In genomic region chr2:85524567-85524923, GRCh38 we compare ENCODE assay signal across 9 cellular contexts. TPM values are rescaled to one million over a fixed set of nuclear protein-coding genes. Genes with fewer than 3 reads are reported as not detected.
A peak's percentile ranks its signal among the peaks of the same experiment; 100 is the strongest.
DNase-seq lines count a peak whose midpoint lies in the region; FAIRE-seq and TF ChIP-seq lines count a peak whose summit lies in the region.
"Had no signal": no experiment of that assay in that cellular context is flagged by ENCODE, and none has a peak within 500 bp of the region (broad histone marks: within the 10 kb centered on the region; RNA-seq: fewer than 3 reads in every experiment).

No MANE protein-coding gene starts in this region.

- no peak overlapping the region for H3K27ac ChIP-seq in astrocyte (ENCODE audit: low read depth, low read length)

- peaks cover 14% of the 10 kb centered on the region for H3K27me3 Mint-ChIP-seq in astrocyte (ENCODE audit: low read depth, unreplicated experiment)
- H3K27me3 Mint-ChIP-seq in mesothelial cell of epicardium (ENCODE audit: low read depth) = peaks cover 6% of the 10 kb centered on the region
- no peaks in the 10 kb centered on the region for H3K27me3 Mint-ChIP-seq in type B pancreatic cell

- H3K4me2 ChIP-seq in astrocyte (ENCODE audit: low read length) = no peak overlapping the region

- H3K9ac ChIP-seq in astrocyte (ENCODE audit: low read length) = no peak overlapping the region

- DNase-seq in NB4 (ENCODE audit: low read depth) (peak; percentile 83), astrocyte (ENCODE audit: low read depth) (no peak), mesothelial cell of epicardium (ENCODE audit: low spot score in 2 of 2, unreplicated experiment in 2 of 2) (peak in 1 of 2 experiments; percentile 44), type B pancreatic cell (ENCODE audit: extremely low spot score, unreplicated experiment) (no peak), hepatic stellate cell (ENCODE audit: low spot score) (no peak), germinal center (ENCODE audit: low spot score) (no peak)
- DNase-seq in activated CD8-positive, alpha-beta memory T cell treated with anti-CD3 and anti-CD28 coated beads, Interleukin-2, amount 50 U/mL, for 48 hours = no peak
- DNase-seq: kidney, NCI-H187 treated with DMSO at 0.1 percent for 48 hours had no signal

- H3K36me3 Mint-ChIP-seq in astrocyte (ENCODE audit: low read depth, unreplicated experiment) = no peaks in the 10 kb centered on the region
- H3K36me3 Mint-ChIP-seq in mesothelial cell of epicardium = no peaks in the 10 kb centered on the region
- no peaks in the 10 kb centered on the region for H3K36me3 Mint-ChIP-seq in type B pancreatic cell

- H3K27me3 ChIP-seq in astrocyte (ENCODE audit: insufficient read depth, low read length) = peaks cover 3% of the 10 kb centered on the region

- H3K79me2 ChIP-seq in astrocyte (ENCODE audit: insufficient read depth, low read length) = no peaks in the 10 kb centered on the region

- H3K4me3 ChIP-seq in NB4 (ENCODE audit: low read depth, low read length) = peak overlapping the region; percentile 4
- no peak overlapping the region for H3K4me3 ChIP-seq in astrocyte (ENCODE audit: insufficient read depth, low read depth, low read length)

- H3K27ac Mint-ChIP-seq in astrocyte (ENCODE audit: unreplicated experiment) (peak overlapping the region; percentile 20), mesothelial cell of epicardium (peak overlapping the region; percentile 88), type B pancreatic cell (peak overlapping the region; percentile 73)

- no peaks in the 10 kb centered on the region for H3K36me3 ChIP-seq in astrocyte (ENCODE audit: insufficient read depth, low read length)

- H3K4me1 ChIP-seq in astrocyte (ENCODE audit: insufficient read depth, low read length) = no peaks in the 10 kb centered on the region

- FAIRE-seq in astrocyte (lab: Jason Lieb, UNC) = no peak
- FAIRE-seq: kidney had no signal

- TF ChIP-seq CTCF in NB4 (IDR thresholded peaks at IDR 0.05; ENCODE audit: low read depth, low read length) = no peak
- TF ChIP-seq CTCF in astrocyte (IDR thresholded peaks at IDR 0.05; ENCODE audit: insufficient read depth, low read depth, low read length) = no peak
- no peak for TF ChIP-seq CTCF in mesothelial cell of epicardium (IDR thresholded peaks at IDR 0.05; ENCODE audit: unreplicated experiment)
- no peak for TF ChIP-seq CTCF in type B pancreatic cell (conservative IDR thresholded peaks at IDR 0.05)

- no peaks in the 10 kb centered on the region for H3K4me1 Mint-ChIP-seq in astrocyte (ENCODE audit: low read depth, unreplicated experiment)
- peaks cover 33% of the 10 kb centered on the region for H3K4me1 Mint-ChIP-seq in mesothelial cell of epicardium
- peaks cover 36% of the 10 kb centered on the region for H3K4me1 Mint-ChIP-seq in type B pancreatic cell (ENCODE audit: unreplicated experiment)

- H3K9me3 Mint-ChIP-seq in astrocyte (ENCODE audit: unreplicated experiment) = no peaks in the 10 kb centered on the region
- no peaks in the 10 kb centered on the region for H3K9me3 Mint-ChIP-seq in mesothelial cell of epicardium
- no peaks in the 10 kb centered on the region for H3K9me3 Mint-ChIP-seq in type B pancreatic cell

- H3K4me3 Mint-ChIP-seq in astrocyte (ENCODE audit: unreplicated experiment) = no peak overlapping the region
- H3K4me3 Mint-ChIP-seq in mesothelial cell of epicardium = no peak overlapping the region
- peak overlapping the region; percentile 22 for H3K4me3 Mint-ChIP-seq in type B pancreatic cell

- TF ChIP-seq POLR2A in NB4 (IDR thresholded peaks at IDR 0.05; ENCODE audit: extremely low read depth, insufficient read length) = peak; percentile 11

- H4K20me1 ChIP-seq in astrocyte (ENCODE audit: insufficient read depth, low read length) = no peaks in the 10 kb centered on the region

- H2AFZ ChIP-seq in astrocyte (ENCODE audit: low read depth, low read length) = peak overlapping the region; percentile 9

- no peaks in the 10 kb centered on the region for H3K9me3 ChIP-seq in astrocyte (ENCODE audit: insufficient read depth, low read depth, low read length)

RNA-seq across cellular contexts. Expression of gene MAT2A, which starts 14.4 kb away (rescaled TPM):
- 175 and 180 TPM in 2 replicates for total RNA-seq in astrocyte
- total RNA-seq in mesothelial cell of epicardium = 263 to 274 TPM (median 271 TPM) in 3 replicates
- total RNA-seq in type B pancreatic cell (ENCODE audit: low replicate concordance) = 209 and 403 TPM in 2 replicates

RNA-seq across cellular contexts. Expression of gene GGCX, which starts 36.7 kb away (rescaled TPM):
- 79.0 and 94.6 TPM in 2 replicates for total RNA-seq in astrocyte
- total RNA-seq in mesothelial cell of epicardium = 57.4 to 58.2 TPM (median 57.7 TPM) in 3 replicates
- 62.6 and 76.2 TPM in 2 replicates for total RNA-seq in type B pancreatic cell (ENCODE audit: low replicate concordance)

RNA-seq across cellular contexts. Expression of gene VAMP8, which starts 52.8 kb away (rescaled TPM):
- total RNA-seq in astrocyte = 30.6 and 35.3 TPM in 2 replicates
- 51.0 to 55.7 TPM (median 55.5 TPM) in 3 replicates for total RNA-seq in mesothelial cell of epicardium
- total RNA-seq in type B pancreatic cell (ENCODE audit: low replicate concordance) = 62.8 and 157 TPM in 2 replicates

RNA-seq across cellular contexts. Expression of gene VAMP5, which starts 59.7 kb away (rescaled TPM):
- total RNA-seq in astrocyte (17.1 and 17.6 TPM in 2 replicates), mesothelial cell of epicardium (2.5 to 3.7 TPM (median 3.4 TPM) in 3 replicates), type B pancreatic cell (ENCODE audit: low replicate concordance) (3.4 and 4.4 TPM in 2 replicates)

Comparison
In these comparisons a context has a peak if more than half of its experiments do, and no peak if none do; other contexts are left out.
1. H3K27ac Mint-ChIP-seq: peak in every context shown above with its lines; median percentile 88 in mesothelial cell of epicardium; 73 in type B pancreatic cell; 20 in astrocyte.